ENCODE assay signal across 10 cellular contexts in genomic region chr20:9467995-9468394, GRCh38. TPM values are rescaled to one million over a fixed set of nuclear protein-coding genes. Genes with fewer than 3 reads are reported as not detected.
DNase-seq lines count a peak whose midpoint lies in the region; ATAC-seq and TF ChIP-seq lines count a peak whose summit lies in the region.
"Had no signal": no experiment of that assay in that cellular context is flagged by ENCODE, and none has a peak within 500 bp of the region (broad histone marks: within the 10 kb centered on the region; RNA-seq: fewer than 3 reads in every experiment).

No MANE protein-coding gene starts in this region.

- in situ Hi-C loops in transverse colon (cut with MboI; ENCODE audit: low pct_ligation_motif_present in 1 of 4, low pct_unique_long_range_greater_than_20kb in 1 of 4, low sequenced_read_pairs in 3 of 4) = no loop called here

- ATAC-seq in Right ventricle myocardium superior (ENCODE audit: poor library complexity) = no peak

- no peaks in the 10 kb centered on the region for H3K27me3 ChIP-seq in cardiac muscle cell
- no peaks in the 10 kb centered on the region for H3K27me3 ChIP-seq in esophagus muscularis mucosa
- H3K27me3 ChIP-seq in transverse colon = no peaks in the 10 kb centered on the region
- no peaks in the 10 kb centered on the region for H3K27me3 ChIP-seq in esophagus squamous epithelium
- H3K27me3 ChIP-seq: right atrium auricular region had no signal

- TF ChIP-seq CTCF in cardiac muscle cell (IDR thresholded peaks at IDR 0.05; ENCODE audit: low read depth, low read length) = peak; percentile 36
- TF ChIP-seq CTCF in esophagus muscularis mucosa (IDR thresholded peaks at IDR 0.05) = peak in 2 of 3 experiments; percentile 27 to 36
- peak in 4 of 5 experiments; percentile 23 to 40 (median 28) for TF ChIP-seq CTCF in transverse colon (IDR thresholded peaks at IDR 0.05)
- TF ChIP-seq CTCF in esophagus squamous epithelium (IDR thresholded peaks at IDR 0.05) = peak in 3 of 6 experiments; percentile 18 to 47 (median 31)

- no peaks in the 10 kb centered on the region for H3K9me3 ChIP-seq in cardiac muscle cell (ENCODE audit: low read depth)
- H3K9me3 ChIP-seq in esophagus muscularis mucosa = no peaks in the 10 kb centered on the region
- H3K9me3 ChIP-seq in transverse colon = no peaks in the 10 kb centered on the region
- H3K9me3 ChIP-seq in esophagus squamous epithelium = no peaks in the 10 kb centered on the region
- H3K9me3 ChIP-seq: right atrium auricular region had no signal

- H3K36me3 ChIP-seq in cardiac muscle cell = peaks cover 3% of the 10 kb centered on the region
- H3K36me3 ChIP-seq in esophagus muscularis mucosa = peaks cover 0 to 38% (median 7%) of the 10 kb centered on the region in 4 donors
- H3K36me3 ChIP-seq in transverse colon = no peaks in the 10 kb centered on the region
- no peaks in the 10 kb centered on the region for H3K36me3 ChIP-seq in esophagus squamous epithelium

- 48% methylated on average over 3 of the region's 3 CpGs for WGBS in esophagus muscularis mucosa
- WGBS in transverse colon (ENCODE audit: low coverage in 1 of 2), 2 donors = 57 to 59% methylated on average over 3 of the region's 3 CpGs
- WGBS in esophagus squamous epithelium, 2 donors = 36% methylated on average over 3 of the region's 3 CpGs

- H3K4me3 ChIP-seq in cardiac muscle cell (no peak overlapping the region), esophagus muscularis mucosa (no peak overlapping the region), transverse colon (no peak overlapping the region), esophagus squamous epithelium (no peak overlapping the region)
- H3K4me3 ChIP-seq: right atrium auricular region had no signal

- intact Hi-C loops in Right ventricle myocardium superior (cut with DNase I) (no loop called here), esophagus muscularis mucosa (cut with DNase I) (no loop called here), transverse colon (cut with DNase I; ENCODE audit: low total_unique reads) (no loop called here), esophagus squamous epithelium (cut with DNase I) (no loop called here)

- DNase-seq in cardiac muscle cell (ENCODE audit: low read depth in 1 of 2, low spot score in 1 of 2) (peak in 1 of 2 donors; percentile 9), Right ventricle myocardium superior (no peak), NCI-H748 treated with DMSO at 0.1 percent for 48 hours (lab: John Stamatoyannopoulos, UW) (peak; percentile 22), esophagus muscularis mucosa (ENCODE audit: extremely low spot score) (no peak), transverse colon (no peak), NCI-H2171 treated with DMSO at 0.1 percent for 48 hours (lab: John Stamatoyannopoulos, UW) (no peak), esophagus squamous epithelium (lab: John Stamatoyannopoulos, UW) (no peak), kidney glomerular epithelial cell (lab: John Stamatoyannopoulos, UW) (no peak)

- TF ChIP-seq POLR2A in esophagus muscularis mucosa (IDR thresholded peaks at IDR 0.05; ENCODE audit: low read depth) = no peak
- no peak for TF ChIP-seq POLR2A in transverse colon (IDR thresholded peaks at IDR 0.05)
- TF ChIP-seq POLR2A in esophagus squamous epithelium (IDR thresholded peaks at IDR 0.05) = no peak

- H3K4me1 ChIP-seq in cardiac muscle cell (ENCODE audit: low read depth) (no peaks in the 10 kb centered on the region), esophagus muscularis mucosa (no peaks in the 10 kb centered on the region), transverse colon (no peaks in the 10 kb centered on the region), esophagus squamous epithelium (no peaks in the 10 kb centered on the region)
- H3K4me1 ChIP-seq: right atrium auricular region had no signal

- no peak overlapping the region for H3K27ac ChIP-seq in cardiac muscle cell
- no peak overlapping the region for H3K27ac ChIP-seq in esophagus muscularis mucosa (replicated peaks in 1 of 4)
- no peak overlapping the region for H3K27ac ChIP-seq in transverse colon
- H3K27ac ChIP-seq in esophagus squamous epithelium = no peak overlapping the region
- H3K27ac ChIP-seq: right atrium auricular region had no signal

- TF ChIP-seq EP300 in esophagus muscularis mucosa (IDR thresholded peaks at IDR 0.05) = no peak
- TF ChIP-seq EP300 in transverse colon (IDR thresholded peaks at IDR 0.05; ENCODE audit: low read depth) = no peak

RNA-seq across cellular contexts. Expression of gene LAMP5, which starts 46.4 kb away (rescaled TPM):
- total RNA-seq in cardiac muscle cell (0.32 and 0.89 TPM in 2 replicates), Right ventricle myocardium superior (not detected), esophagus muscularis mucosa (under 1 TPM in 1 of 4 donors, not detected in 3; 0.17 TPM), transverse colon (under 1 TPM in 1 of 4 donors, not detected in 3; 0.32 TPM), esophagus squamous epithelium (not detected)
- 0.35 and 1.9 TPM in 2 replicates for polyA plus RNA-seq in cardiac muscle cell
- total RNA-seq: activated CD8-positive, alpha-beta memory T cell treated with anti-CD3 and anti-CD28 coated beads for 36 hours; right atrium auricular region had no signal
